2 cellular contexts compared by ENCODE assay signal in genomic region chr10:73840403-73841301, GRCh38.
TF ChIP-seq lines count a peak whose summit lies in the region.

No MANE protein-coding gene starts in this region.

TF ChIP-seq in GM23338, 12 proteins besides CTCF, POLR2A, EP300 and RAD21:
- TF ChIP-seq EZH2phosphoT487 (IDR thresholded peaks at IDR 0.05; ENCODE audit: unreplicated experiment) (no peak), ZNF114 (CRISPR knock-in tag; IDR thresholded peaks at IDR 0.05) (no peak), ZNF462 (CRISPR knock-in tag; IDR thresholded peaks at IDR 0.05) (no peak), EZH2 (IDR thresholded peaks at IDR 0.05; ENCODE audit: low read depth, unreplicated experiment) (no peak), CREB1 (CRISPR knock-in tag; IDR thresholded peaks at IDR 0.05; ENCODE audit: low read depth) (no peak), REST (IDR thresholded peaks at IDR 0.05; ENCODE audit: unreplicated experiment) (no peak), STAT1 (IDR thresholded peaks at IDR 0.05; ENCODE audit: unreplicated experiment) (no peak), POLR2AphosphoS5 (IDR thresholded peaks at IDR 0.05; ENCODE audit: low read depth) (no peak), ZNF331 (CRISPR knock-in tag; IDR thresholded peaks at IDR 0.05; ENCODE audit: low read depth) (no peak)
- TF ChIP-seq, protein P1, sequence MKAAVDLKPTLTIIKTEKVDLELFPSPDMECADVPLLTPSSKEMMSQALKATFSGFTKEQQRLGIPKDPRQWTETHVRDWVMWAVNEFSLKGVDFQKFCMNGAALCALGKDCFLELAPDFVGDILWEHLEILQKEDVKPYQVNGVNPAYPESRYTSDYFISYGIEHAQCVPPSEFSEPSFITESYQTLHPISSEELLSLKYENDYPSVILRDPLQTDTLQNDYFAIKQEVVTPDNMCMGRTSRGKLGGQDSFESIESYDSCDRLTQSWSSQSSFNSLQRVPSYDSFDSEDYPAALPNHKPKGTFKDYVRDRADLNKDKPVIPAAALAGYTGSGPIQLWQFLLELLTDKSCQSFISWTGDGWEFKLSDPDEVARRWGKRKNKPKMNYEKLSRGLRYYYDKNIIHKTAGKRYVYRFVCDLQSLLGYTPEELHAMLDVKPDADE (IDR thresholded peaks at IDR 0.05) = no peak

TF ChIP-seq in endothelial cell of umbilical vein, 7 proteins besides CTCF, POLR2A, EP300 and RAD21:
- TF ChIP-seq, protein P2, sequence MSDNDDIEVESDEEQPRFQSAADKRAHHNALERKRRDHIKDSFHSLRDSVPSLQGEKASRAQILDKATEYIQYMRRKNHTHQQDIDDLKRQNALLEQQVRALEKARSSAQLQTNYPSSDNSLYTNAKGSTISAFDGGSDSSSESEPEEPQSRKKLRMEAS (IDR thresholded peaks at IDR 0.05; ENCODE audit: insufficient read depth, insufficient read length) = no peak
- TF ChIP-seq FOS (IDR thresholded peaks at IDR 0.05; ENCODE audit: borderline replicate concordance, insufficient read depth, low read length) = no peak
- TF ChIP-seq MYC (IDR thresholded peaks at IDR 0.05; ENCODE audit: low read depth, low read length) = no peak
- no peak for TF ChIP-seq GATA2 (IDR thresholded peaks at IDR 0.05; ENCODE audit: insufficient read depth, insufficient read length, low read depth, low read length)
